ENCODE assay signal across 11 cellular contexts in the genomic region with DNA sequence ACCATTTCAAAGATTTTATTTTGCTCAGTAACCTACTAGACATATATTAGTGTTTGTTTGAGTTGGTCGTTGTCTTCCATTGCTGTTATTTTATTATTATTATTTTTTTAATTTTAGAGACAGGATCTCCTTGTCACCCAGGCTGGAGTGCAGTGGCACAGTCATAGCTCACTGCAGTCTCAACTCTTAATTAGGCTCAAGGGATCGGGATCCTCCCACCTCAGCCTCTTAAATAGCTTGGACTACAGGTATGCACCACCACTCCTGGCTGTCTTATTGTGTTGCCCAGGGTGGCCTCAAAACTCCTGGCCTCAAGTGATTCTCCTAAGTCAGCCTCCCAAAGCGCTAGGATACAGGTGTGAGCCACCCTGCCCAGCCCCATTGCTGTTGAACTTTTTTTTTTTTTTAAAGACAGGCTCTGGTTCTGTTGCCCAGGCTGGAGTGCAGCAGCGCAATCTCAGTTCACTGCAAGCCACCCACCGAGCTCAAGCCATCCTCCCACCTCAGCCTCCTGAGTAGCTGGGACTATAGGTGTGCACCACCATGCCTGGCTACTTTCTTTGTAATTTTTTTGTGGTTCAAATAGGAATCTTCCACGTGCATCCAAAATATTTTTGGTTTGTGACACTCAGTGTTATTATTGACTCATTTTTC. TPM values are rescaled to one million over a fixed set of nuclear protein-coding genes. Genes with fewer than 3 reads are reported as not detected.
A peak's percentile ranks its signal among the peaks of the same experiment; 100 is the strongest.
DNase-seq lines count a peak whose midpoint lies in the region; ATAC-seq and TF ChIP-seq lines count a peak whose summit lies in the region.
"Had no signal": no experiment of that assay in that cellular context is flagged by ENCODE, and none has a peak within 500 bp of the region (broad histone marks: within the 10 kb centered on the region; RNA-seq: fewer than 3 reads in every experiment).

No MANE protein-coding gene starts in this region.

- peaks cover 6 to 24% (median 9%) of the 10 kb centered on the region in 3 donors for H3K4me1 ChIP-seq in skeletal muscle tissue (ENCODE audit: control insufficient read depth in 3 of 3, insufficient read depth in 3 of 3, low read length in 3 of 3)

- H3K9me3 ChIP-seq in SK-N-MC (ENCODE audit: low read depth, low read length) (no peaks in the 10 kb centered on the region), skeletal muscle tissue (ENCODE audit: control insufficient read depth in 3 of 3, low read length in 3 of 3) (no peaks in the 10 kb centered on the region)

- H3K27me3 ChIP-seq in skeletal muscle tissue (ENCODE audit: control insufficient read depth in 3 of 3, insufficient read depth in 3 of 3, low read length in 3 of 3), result no peaks in the 10 kb centered on the region

- no peak for TF ChIP-seq CTCF in GM10248 (IDR thresholded peaks at IDR 0.05; ENCODE audit: control extremely low read depth, extremely low read depth, low read depth, missing control alignments)

- H3K4me3 Mint-ChIP-seq in activated naive CD4-positive, alpha-beta T cell treated with anti-CD3 and anti-CD28 coated beads for 36 hours, result no peak overlapping the region
- H3K4me3 Mint-ChIP-seq: activated B cell treated with CpG ODN at 0.5 μM for 24 hours had no signal

- peaks cover 15% of the 10 kb centered on the region for H3K36me3 Mint-ChIP-seq in activated naive CD4-positive, alpha-beta T cell treated with anti-CD3 and anti-CD28 coated beads for 36 hours (ENCODE audit: low read depth)

- H3K9ac ChIP-seq in SK-N-MC (ENCODE audit: insufficient read length) (no peak overlapping the region), skeletal muscle tissue (ENCODE audit: low read depth in 1 of 3, low read length in 3 of 3) (no peak overlapping the region)

- H3K27me3 Mint-ChIP-seq in activated naive CD4-positive, alpha-beta T cell treated with anti-CD3 and anti-CD28 coated beads for 36 hours (ENCODE audit: low read depth), result no peaks in the 10 kb centered on the region
- H3K27me3 Mint-ChIP-seq: activated B cell treated with CpG ODN at 0.5 μM for 24 hours had no signal

- H3K4me1 Mint-ChIP-seq in activated naive CD4-positive, alpha-beta T cell treated with anti-CD3 and anti-CD28 coated beads for 36 hours (ENCODE audit: low read depth), result peaks cover 47% of the 10 kb centered on the region

- CTCF ChIA-PET in activated naive CD4-positive, alpha-beta T cell treated with anti-CD3 and anti-CD28 coated beads for 36 hours (lab: Charles Lee), result no interaction called here
- CTCF ChIA-PET in GM10248 (lab: Yijun Ruan, JAX), result interaction anchor here (0.7 to 3.5 kb wide), 3 partner anchors 10 to 16 kb away, joined by 3 to 9 read pairs (median 3); no protein-coding TSS in a partner anchor

- H3K36me3 ChIP-seq in SK-N-MC (ENCODE audit: insufficient read depth, low read length) (no peaks in the 10 kb centered on the region; the same call in 1 of the 2 replicates), skeletal muscle tissue (ENCODE audit: control insufficient read depth in 3 of 3, insufficient read depth in 3 of 3, low read length in 3 of 3) (peaks cover 0 to 2% (median 0%) of the 10 kb centered on the region in 3 donors)

- ATAC-seq in left colon, result peak; percentile 14

- DNase-seq in activated naive CD4-positive, alpha-beta T cell treated with anti-CD3 and anti-CD28 coated beads for 36 hours, result no peak
- DNase-seq in activated naive CD4-positive, alpha-beta T cell (lab: John Stamatoyannopoulos, UW), result no peak
- DNase-seq in SK-N-MC (ENCODE audit: low read depth, low spot score) (no peak), left colon (no peak), NAMALWA (ENCODE audit: low spot score) (no peak), NCI-H2107 (lab: John Stamatoyannopoulos, UW) (no peak), GM10248 (ENCODE audit: extremely low spot score) (no peak)
- DNase-seq: activated B cell treated with CpG ODN at 0.5 μM for 24 hours, amygdala, NCI-H1930 had no signal

- POLR2A ChIA-PET in GM10248 (lab: Yijun Ruan, JAX), result interaction anchor here (1.4 kb wide), 1 partner anchor 19 kb away, joined by 9 read pairs; no protein-coding TSS in a partner anchor

- no peaks in the 10 kb centered on the region for H3K9me3 Mint-ChIP-seq in activated naive CD4-positive, alpha-beta T cell treated with anti-CD3 and anti-CD28 coated beads for 36 hours
- H3K9me3 Mint-ChIP-seq: activated B cell treated with CpG ODN at 0.5 μM for 24 hours had no signal

- H3K4me3 ChIP-seq in SK-N-MC (no peak overlapping the region), skeletal muscle tissue (ENCODE audit: low read length in 3 of 3) (no peak overlapping the region)

- H3K27ac Mint-ChIP-seq in activated naive CD4-positive, alpha-beta T cell treated with anti-CD3 and anti-CD28 coated beads for 36 hours, result peak overlapping the region; percentile 50
- H3K27ac Mint-ChIP-seq: activated B cell treated with CpG ODN at 0.5 μM for 24 hours had no signal

- peak overlapping the region; percentile 50; the same call in 1 of the 2 replicates for H3K27ac ChIP-seq in SK-N-MC
- peak overlapping the region; percentile 5 for H3K27ac ChIP-seq in skeletal muscle tissue (ENCODE audit: low read depth, low read length)

- intact Hi-C loops in activated naive CD4-positive, alpha-beta T cell treated with anti-CD3 and anti-CD28 coated beads for 36 hours (cut with micrococcal nuclease), result no loop called here
- intact Hi-C loops in left colon (cut with DNase I, micrococcal nuclease), result no loop called here

RNA-seq across cellular contexts. Expression of a gene that starts 18.2 kb away (rescaled TPM):
- 100 to 1,000 TPM; 125 to 133 TPM for total RNA-seq in activated naive CD4-positive, alpha-beta T cell treated with anti-CD3 and anti-CD28 coated beads for 36 hours
- total RNA-seq in left colon (100 to 1,000 TPM in 1 of 2 donors, 10 to 100 TPM in 1; 78.6 to 102 TPM), skeletal muscle tissue (54.3 TPM)

RNA-seq across cellular contexts. Expression of a gene that starts 52.8 kb away (rescaled TPM):
- 10 to 100 TPM; 46.0 to 48.9 TPM for total RNA-seq in activated naive CD4-positive, alpha-beta T cell treated with anti-CD3 and anti-CD28 coated beads for 36 hours
- total RNA-seq in left colon, result 10 to 100 TPM; 28.6 to 47.2 TPM
- total RNA-seq in skeletal muscle tissue, result 43.8 TPM
